In the genomic region with DNA sequence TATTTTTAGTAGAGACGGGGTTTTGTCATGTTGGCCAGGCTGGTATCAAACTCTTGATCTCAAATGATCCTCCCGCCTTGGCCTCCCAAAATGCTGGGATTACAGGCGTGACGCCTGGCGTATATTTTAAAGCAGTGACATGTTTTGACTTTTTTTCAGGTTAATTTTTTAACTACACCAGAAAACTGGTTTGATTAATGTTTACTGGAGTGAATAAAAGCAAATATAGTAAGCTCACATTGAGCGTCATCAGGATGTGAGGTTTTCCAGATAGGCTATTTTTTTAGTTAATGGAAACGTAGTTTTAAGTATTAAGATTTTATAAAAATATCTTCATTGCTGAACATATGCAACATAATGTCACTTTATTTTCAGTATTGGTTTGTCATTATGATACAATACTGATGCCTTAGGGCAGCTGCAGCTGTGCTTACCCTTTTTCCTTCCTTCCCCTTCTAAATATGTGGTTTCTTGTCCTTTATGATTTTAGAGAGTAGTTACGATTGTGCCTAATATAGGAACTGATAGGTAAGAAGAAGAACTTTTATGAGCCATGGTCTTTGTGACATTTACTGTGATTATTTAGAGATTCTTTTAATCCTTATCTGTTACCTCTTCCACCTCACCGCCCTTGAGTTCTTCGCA, we compare ENCODE assay signal across 2 cellular contexts.
A peak's percentile ranks its signal among the peaks of the same experiment; 100 is the strongest.
TF ChIP-seq lines count a peak whose summit lies in the region.

No MANE protein-coding gene starts in this region.

TF ChIP-seq in liver, 16 proteins besides CTCF, POLR2A, EP300 and RAD21:
- TF ChIP-seq JUND (IDR thresholded peaks at IDR 0.05) (no peak), SP1 (IDR thresholded peaks at IDR 0.05) (peak; percentile 29), YY1 (IDR thresholded peaks at IDR 0.05) (peak; percentile 57), GABPA (IDR thresholded peaks at IDR 0.05 in 1 of 2, conservative IDR thresholded peaks at IDR 0.05 in 1 of 2) (no peak), NR2F2 (IDR thresholded peaks at IDR 0.05) (no peak), RXRA (IDR thresholded peaks at IDR 0.05) (peak in 1 of 2 donors; percentile 7), TAF1 (conservative IDR thresholded peaks at IDR 0.05) (no peak), HNF4G (IDR thresholded peaks at IDR 0.05) (no peak), FOXA1 (IDR thresholded peaks at IDR 0.05) (no peak), HNF4A (conservative IDR thresholded peaks at IDR 0.05) (no peak), EGR1 (IDR thresholded peaks at IDR 0.05; ENCODE audit: low read depth in 2 of 2) (no peak), FOXA2 (IDR thresholded peaks at IDR 0.05) (no peak)
- TF ChIP-seq, protein P1, sequence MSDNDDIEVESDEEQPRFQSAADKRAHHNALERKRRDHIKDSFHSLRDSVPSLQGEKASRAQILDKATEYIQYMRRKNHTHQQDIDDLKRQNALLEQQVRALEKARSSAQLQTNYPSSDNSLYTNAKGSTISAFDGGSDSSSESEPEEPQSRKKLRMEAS (IDR thresholded peaks at IDR 0.05): no peak
- TF ChIP-seq, protein P2, sequence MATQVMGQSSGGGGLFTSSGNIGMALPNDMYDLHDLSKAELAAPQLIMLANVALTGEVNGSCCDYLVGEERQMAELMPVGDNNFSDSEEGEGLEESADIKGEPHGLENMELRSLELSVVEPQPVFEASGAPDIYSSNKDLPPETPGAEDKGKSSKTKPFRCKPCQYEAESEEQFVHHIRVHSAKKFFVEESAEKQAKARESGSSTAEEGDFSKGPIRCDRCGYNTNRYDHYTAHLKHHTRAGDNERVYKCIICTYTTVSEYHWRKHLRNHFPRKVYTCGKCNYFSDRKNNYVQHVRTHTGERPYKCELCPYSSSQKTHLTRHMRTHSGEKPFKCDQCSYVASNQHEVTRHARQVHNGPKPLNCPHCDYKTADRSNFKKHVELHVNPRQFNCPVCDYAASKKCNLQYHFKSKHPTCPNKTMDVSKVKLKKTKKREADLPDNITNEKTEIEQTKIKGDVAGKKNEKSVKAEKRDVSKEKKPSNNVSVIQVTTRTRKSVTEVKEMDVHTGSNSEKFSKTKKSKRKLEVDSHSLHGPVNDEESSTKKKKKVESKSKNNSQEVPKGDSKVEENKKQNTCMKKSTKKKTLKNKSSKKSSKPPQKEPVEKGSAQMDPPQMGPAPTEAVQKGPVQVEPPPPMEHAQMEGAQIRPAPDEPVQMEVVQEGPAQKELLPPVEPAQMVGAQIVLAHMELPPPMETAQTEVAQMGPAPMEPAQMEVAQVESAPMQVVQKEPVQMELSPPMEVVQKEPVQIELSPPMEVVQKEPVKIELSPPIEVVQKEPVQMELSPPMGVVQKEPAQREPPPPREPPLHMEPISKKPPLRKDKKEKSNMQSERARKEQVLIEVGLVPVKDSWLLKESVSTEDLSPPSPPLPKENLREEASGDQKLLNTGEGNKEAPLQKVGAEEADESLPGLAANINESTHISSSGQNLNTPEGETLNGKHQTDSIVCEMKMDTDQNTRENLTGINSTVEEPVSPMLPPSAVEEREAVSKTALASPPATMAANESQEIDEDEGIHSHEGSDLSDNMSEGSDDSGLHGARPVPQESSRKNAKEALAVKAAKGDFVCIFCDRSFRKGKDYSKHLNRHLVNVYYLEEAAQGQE (IDR thresholded peaks at IDR 0.05): peak; percentile 36
- TF ChIP-seq, protein P3, sequence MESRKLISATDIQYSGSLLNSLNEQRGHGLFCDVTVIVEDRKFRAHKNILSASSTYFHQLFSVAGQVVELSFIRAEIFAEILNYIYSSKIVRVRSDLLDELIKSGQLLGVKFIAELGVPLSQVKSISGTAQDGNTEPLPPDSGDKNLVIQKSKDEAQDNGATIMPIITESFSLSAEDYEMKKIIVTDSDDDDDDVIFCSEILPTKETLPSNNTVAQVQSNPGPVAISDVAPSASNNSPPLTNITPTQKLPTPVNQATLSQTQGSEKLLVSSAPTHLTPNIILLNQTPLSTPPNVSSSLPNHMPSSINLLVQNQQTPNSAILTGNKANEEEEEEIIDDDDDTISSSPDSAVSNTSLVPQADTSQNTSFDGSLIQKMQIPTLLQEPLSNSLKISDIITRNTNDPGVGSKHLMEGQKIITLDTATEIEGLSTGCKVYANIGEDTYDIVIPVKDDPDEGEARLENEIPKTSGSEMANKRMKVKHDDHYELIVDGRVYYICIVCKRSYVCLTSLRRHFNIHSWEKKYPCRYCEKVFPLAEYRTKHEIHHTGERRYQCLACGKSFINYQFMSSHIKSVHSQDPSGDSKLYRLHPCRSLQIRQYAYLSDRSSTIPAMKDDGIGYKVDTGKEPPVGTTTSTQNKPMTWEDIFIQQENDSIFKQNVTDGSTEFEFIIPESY (IDR thresholded peaks at IDR 0.05): peak; percentile 13
- TF ChIP-seq, protein P4, sequence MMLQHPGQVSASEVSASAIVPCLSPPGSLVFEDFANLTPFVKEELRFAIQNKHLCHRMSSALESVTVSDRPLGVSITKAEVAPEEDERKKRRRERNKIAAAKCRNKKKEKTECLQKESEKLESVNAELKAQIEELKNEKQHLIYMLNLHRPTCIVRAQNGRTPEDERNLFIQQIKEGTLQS (IDR thresholded peaks at IDR 0.05): no peak

TF ChIP-seq in HepG2, 621 proteins besides CTCF, POLR2A, EP300 and RAD21:
- TF ChIP-seq NRL (CRISPR knock-in tag; IDR thresholded peaks at IDR 0.05; ENCODE audit: borderline replicate concordance) (no peak), MIER3 (CRISPR knock-in tag; IDR thresholded peaks at IDR 0.05; ENCODE audit: borderline replicate concordance) (no peak), PAF1 (CRISPR knock-in tag; IDR thresholded peaks at IDR 0.05) (no peak), ZNF343 (CRISPR knock-in tag; IDR thresholded peaks at IDR 0.05) (no peak), MBD4 (IDR thresholded peaks at IDR 0.05; ENCODE audit: borderline replicate concordance, low read length) (no peak), ZNF235 (CRISPR knock-in tag; IDR thresholded peaks at IDR 0.05; ENCODE audit: borderline replicate concordance) (no peak), RFX1 (IDR thresholded peaks at IDR 0.05) (no peak), ZNF761 (CRISPR knock-in tag; conservative IDR thresholded peaks at IDR 0.05) (no peak), ZNF724P (CRISPR knock-in tag; IDR thresholded peaks at IDR 0.05; ENCODE audit: borderline replicate concordance) (no peak)
TF ChIP-seq in HepG2: peak in this region for 0.
